8 cellular contexts compared by ENCODE assay signal in the genomic region with DNA sequence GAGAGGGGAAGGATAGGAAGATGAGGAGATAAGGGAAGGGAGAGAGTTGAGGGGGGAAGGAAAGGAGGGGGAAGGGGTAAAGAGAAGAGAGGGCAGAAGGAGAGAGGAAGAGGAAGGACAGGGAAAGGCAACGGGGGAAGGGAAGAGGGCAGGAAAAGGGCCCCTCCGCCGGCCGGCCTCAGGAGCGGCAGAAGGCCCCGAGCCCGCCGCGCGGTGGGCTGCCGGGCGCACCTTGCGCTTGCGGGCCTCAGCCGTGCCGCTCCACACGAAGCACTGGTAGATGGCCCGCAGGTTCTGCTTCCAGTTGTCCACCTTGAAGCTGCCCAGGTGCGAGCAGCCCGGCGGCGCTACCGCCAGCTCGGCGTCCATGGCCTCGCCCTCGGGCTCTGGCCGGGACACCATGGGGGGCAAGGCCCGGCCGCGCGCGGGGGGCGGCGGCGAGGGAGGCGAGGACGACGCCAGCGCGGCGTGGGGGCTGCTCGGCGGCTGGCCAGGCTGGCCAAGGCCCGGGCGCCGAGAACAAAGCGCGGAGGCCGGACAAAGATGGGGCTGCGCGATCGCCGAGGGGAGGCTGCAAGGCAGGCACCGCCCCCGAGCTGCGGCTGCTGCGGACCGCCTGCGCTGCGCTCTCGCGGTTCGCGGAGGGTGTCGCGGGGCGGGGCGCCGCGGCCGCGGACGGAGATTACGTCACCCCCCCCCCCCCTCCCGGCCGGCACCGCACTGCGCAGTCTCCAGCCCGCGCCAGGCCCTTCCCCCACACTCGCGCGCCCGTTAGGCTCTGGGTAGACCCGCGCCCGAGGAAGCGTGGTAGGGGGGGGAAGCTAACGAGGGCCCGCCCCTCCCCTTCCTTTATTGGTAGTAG. TPM values are rescaled to one million over a fixed set of nuclear protein-coding genes. Genes with fewer than 3 reads are reported as not detected.
A peak's percentile ranks its signal among the peaks of the same experiment; 100 is the strongest.
DNase-seq lines count a peak whose midpoint lies in the region; ATAC-seq, FAIRE-seq and TF ChIP-seq lines count a peak whose summit lies in the region.

A gene (minus strand): TSS at position 578 of the 862 bp plus-strand sequence. CDS start 176 bp downstream, at position 402.

- H2BK15ac ChIP-seq in neuronal stem cell (ENCODE audit: low read length), result peak within 1 kb of the TSS; percentile 98

- peak within 1 kb of the TSS; percentile 100 for H3K9ac ChIP-seq in neuronal stem cell (ENCODE audit: low read depth, low read length, poor library complexity)

- H2BK5ac ChIP-seq in neuronal stem cell (ENCODE audit: low read length), result peak within 1 kb of the TSS; percentile 99

- no peak for FAIRE-seq in A549 (lab: Jason Lieb, UNC)

- peak within 1 kb of the TSS; percentile 100 for H3K18ac ChIP-seq in neuronal stem cell (ENCODE audit: low read length)

- in situ Hi-C loops in GM13977 (cut with MboI; ENCODE audit: low pct_unique_long_range_greater_than_20kb, low sequenced_read_pairs, unreplicated experiment), result no loop called here

- H3K4me2 ChIP-seq in A549 (peak within 1 kb of the TSS; percentile 82), neuronal stem cell (ENCODE audit: insufficient read depth, low read length, poor library complexity, severe bottlenecking) (peak within 1 kb of the TSS; percentile 89)

- TF ChIP-seq RAD21 in A549 (conservative IDR thresholded peaks at IDR 0.05 in 1 of 2, IDR thresholded peaks at IDR 0.05 in 1 of 2), result no peak

- no peak for TF ChIP-seq CTCF in A549 (IDR thresholded peaks at IDR 0.05)
- TF ChIP-seq CTCF in GM13977 (IDR thresholded peaks at IDR 0.05; ENCODE audit: extremely low read depth, insufficient read depth, missing control alignments), result no peak
- no peak for TF ChIP-seq CTCF in foreskin keratinocyte (conservative IDR thresholded peaks at IDR 0.05)

- peaks cover 33% of the 10 kb centered on the region for H3K4me1 ChIP-seq in A549
- H3K4me1 ChIP-seq in foreskin keratinocyte, result peaks cover 22% of the 10 kb centered on the region
- peaks cover 6 to 10% of the 10 kb centered on the region in 2 donors for H3K4me1 ChIP-seq in neuronal stem cell (ENCODE audit: control insufficient read depth in 2 of 2, insufficient read depth in 1 of 2, low read depth in 1 of 2, low read length in 2 of 2)
- H3K4me1 ChIP-seq in aorta (ENCODE audit: control insufficient read depth in 1 of 2, insufficient read depth in 2 of 2, low read length in 2 of 2), result peaks cover 0 to 2% of the 10 kb centered on the region in 2 donors

- peak within 1 kb of the TSS; percentile 100 for H2BK120ac ChIP-seq in neuronal stem cell (ENCODE audit: low read depth, low read length)

- CTCF ChIA-PET in A549 (lab: Yijun Ruan, JAX), result interaction anchor here (0.6 to 3.1 kb wide), 33 partner anchors 8 to 1050 kb away, joined by 3 to 60 read pairs (median 5); no protein-coding TSS in a partner anchor

- no peaks in the 10 kb centered on the region for H3K27me3 ChIP-seq in foreskin keratinocyte
- H3K27me3 ChIP-seq in neuronal stem cell (ENCODE audit: control insufficient read depth in 3 of 3, insufficient read depth in 3 of 3, low read depth in 1 of 3, low read length in 3 of 3), result no peaks in the 10 kb centered on the region
- no peaks in the 10 kb centered on the region for H3K27me3 ChIP-seq in aorta (ENCODE audit: control insufficient read depth in 1 of 2, insufficient read depth in 2 of 2, low read length in 1 of 2)

- peak within 1 kb of the TSS; percentile 98 for H3K14ac ChIP-seq in neuronal stem cell (ENCODE audit: low read length)

- intact Hi-C loops in aorta (cut with DNase I), result loop anchor here in 1 of 2 donors (2.0 to 10.0 kb wide), 2 partner anchors 212 to 244 kb away; a partner anchor contains a TSS

- H3K23ac ChIP-seq in neuronal stem cell (ENCODE audit: low read depth, low read length, poor library complexity), result peak within 1 kb of the TSS; percentile 100

- peak within 1 kb of the TSS; percentile 100 for H2BK12ac ChIP-seq in neuronal stem cell (ENCODE audit: low read length)

- peak within 1 kb of the TSS; percentile 100 for H3K4me3 ChIP-seq in A549
- peak within 1 kb of the TSS; percentile 99 to 100 for H3K4me3 ChIP-seq in neuronal stem cell (ENCODE audit: low read length in 2 of 2)
- H3K4me3 ChIP-seq in aorta (ENCODE audit: low read length in 2 of 2), result peak within 1 kb of the TSS; percentile 90 to 100

- H2AK5ac ChIP-seq in neuronal stem cell (ENCODE audit: low read depth, low read length), result peak within 1 kb of the TSS; percentile 100

- peak within 1 kb of the TSS; percentile 92 for H4K8ac ChIP-seq in neuronal stem cell (ENCODE audit: low read depth, low read length)

- peak within 1 kb of the TSS; percentile 100 for H3K4ac ChIP-seq in neuronal stem cell (ENCODE audit: low read length)

- H3K36me3 ChIP-seq in neuronal stem cell (replicated peaks in 1 of 2; ENCODE audit: control insufficient read depth in 2 of 2, insufficient read depth in 2 of 2, low read length in 2 of 2) (peaks cover 6 to 28% of the 10 kb centered on the region in 2 donors), aorta (ENCODE audit: control insufficient read depth in 1 of 2, insufficient read depth in 2 of 2, low read length in 1 of 2) (no peaks in the 10 kb centered on the region)

- WGBS in A549 (ENCODE audit: missing lambda C conversion rate), result under 1% methylated on average over 35 of the region's 91 CpGs
- no CpG with 5 or more reads among the region's 91 CpGs for WGBS in neuronal stem cell (ENCODE audit: extremely low coverage in 2 of 2, insufficient read length in 2 of 2, insufficient replicate concordance in 1 of 2), 2 donors
- 0 to 1% methylated on average over 44 to 91 of the region's 91 CpGs for WGBS in aorta, 2 donors

- no peak for TF ChIP-seq EP300 in A549 (IDR thresholded peaks at IDR 0.05)

- peak in 1 of 2 experiments; percentile 76 for DNase-seq in A549 (ENCODE audit: low read depth in 1 of 2, low spot score in 1 of 2)
- DNase-seq in GM13977 (ENCODE audit: low spot score), result peak; percentile 91
- peak; percentile 96 for DNase-seq in NCI-H2227 (lab: John Stamatoyannopoulos, UW; ENCODE audit: unreplicated experiment)
- DNase-seq in activated T-cell treated with anti-CD3 and anti-CD28 coated beads, Interleukin-2, amount 50 U/mL, for 1 hour, result peak; percentile 94
- no peak for DNase-seq in foreskin keratinocyte
- DNase-seq in neuronal stem cell (ENCODE audit: low spot score), result peak; percentile 96
- DNase-seq in aorta, result no peak

- TF ChIP-seq POLR2A in A549 (IDR thresholded peaks at IDR 0.05; ENCODE audit: low read length), result peak; percentile 79

- POLR2A ChIA-PET in A549 (lab: Yijun Ruan, JAX), result interaction anchor here (0.5 to 2.7 kb wide), 36 partner anchors 9 to 836 kb away, joined by 3 to 36 read pairs (median 5); a partner anchor contains a TSS

- no peaks in the 10 kb centered on the region for H3K9me3 ChIP-seq in A549
- H3K9me3 ChIP-seq in neuronal stem cell (replicated peaks in 1 of 2; ENCODE audit: control insufficient read depth in 2 of 2, insufficient read depth in 1 of 2, low read depth in 1 of 2, low read length in 2 of 2), result peaks cover 0 to 11% of the 10 kb centered on the region in 2 donors
- H3K9me3 ChIP-seq in aorta (ENCODE audit: control insufficient read depth, low read length), result no peaks in the 10 kb centered on the region

- H2AFZ ChIP-seq in neuronal stem cell (ENCODE audit: low read length), result peak within 1 kb of the TSS; percentile 91

- peak within 1 kb of the TSS; percentile 99 to 100 for H3K27ac ChIP-seq in A549
- peak within 1 kb of the TSS; percentile 100 for H3K27ac ChIP-seq in foreskin keratinocyte
- peak within 1 kb of the TSS; percentile 100 for H3K27ac ChIP-seq in neuronal stem cell (replicated peaks; ENCODE audit: low read length)
- H3K27ac ChIP-seq in aorta (ENCODE audit: low read depth in 1 of 2, low read length in 2 of 2), result peak within 1 kb of the TSS; percentile 88 to 97

- ATAC-seq in A549 (peak; percentile 69 to 79), HG02678 (IDR thresholded peaks at IDR 0.05; ENCODE audit: unreplicated experiment) (peak; percentile 67), foreskin keratinocyte (peak; percentile 68), aorta (ENCODE audit: low FRiP score) (peak; percentile 84)

- peaks cover 2% of the 10 kb centered on the region for H3K79me1 ChIP-seq in neuronal stem cell (ENCODE audit: low read depth, low read length)

- H4K91ac ChIP-seq in neuronal stem cell (ENCODE audit: low read depth, low read length, poor library complexity), result peak within 1 kb of the TSS; percentile 100

TF ChIP-seq in A549, 52 proteins besides CTCF, POLR2A, EP300 and RAD21 (continues in another document):
- TF ChIP-seq HEYL (CRISPR knock-in tag; IDR thresholded peaks at IDR 0.05), result no peak
- no peak for TF ChIP-seq FOSB (CRISPR knock-in tag; IDR thresholded peaks at IDR 0.05)
- TF ChIP-seq ZFP36 (IDR thresholded peaks at IDR 0.05; ENCODE audit: borderline replicate concordance, partially characterized antibody), result no peak
- TF ChIP-seq CBX2 (IDR thresholded peaks at IDR 0.05; ENCODE audit: borderline replicate concordance, low read depth), result no peak
- no peak for TF ChIP-seq POLR2AphosphoS2 (conservative IDR thresholded peaks at IDR 0.05; ENCODE audit: low read length)
- no peak for TF ChIP-seq RFX5 (IDR thresholded peaks at IDR 0.05)
- TF ChIP-seq, protein P1, sequence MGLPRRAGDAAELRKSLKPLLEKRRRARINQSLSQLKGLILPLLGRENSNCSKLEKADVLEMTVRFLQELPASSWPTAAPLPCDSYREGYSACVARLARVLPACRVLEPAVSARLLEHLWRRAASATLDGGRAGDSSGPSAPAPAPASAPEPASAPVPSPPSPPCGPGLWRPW (IDR thresholded peaks at IDR 0.05), result no peak
- no peak for TF ChIP-seq NPAS2 (CRISPR knock-in tag; IDR thresholded peaks at IDR 0.05; ENCODE audit: borderline replicate concordance)
- 0 out of 2 replicates have a peak, but pooled peaks have one; percentile 7 for TF ChIP-seq SREBF2 (IDR thresholded peaks at IDR 0.05)
- TF ChIP-seq, protein P2, sequence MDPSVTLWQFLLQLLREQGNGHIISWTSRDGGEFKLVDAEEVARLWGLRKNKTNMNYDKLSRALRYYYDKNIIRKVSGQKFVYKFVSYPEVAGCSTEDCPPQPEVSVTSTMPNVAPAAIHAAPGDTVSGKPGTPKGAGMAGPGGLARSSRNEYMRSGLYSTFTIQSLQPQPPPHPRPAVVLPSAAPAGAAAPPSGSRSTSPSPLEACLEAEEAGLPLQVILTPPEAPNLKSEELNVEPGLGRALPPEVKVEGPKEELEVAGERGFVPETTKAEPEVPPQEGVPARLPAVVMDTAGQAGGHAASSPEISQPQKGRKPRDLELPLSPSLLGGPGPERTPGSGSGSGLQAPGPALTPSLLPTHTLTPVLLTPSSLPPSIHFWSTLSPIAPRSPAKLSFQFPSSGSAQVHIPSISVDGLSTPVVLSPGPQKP (IDR thresholded peaks at IDR 0.05; ENCODE audit: low read depth, low read length), result no peak

RNA-seq across cellular contexts. Expression of the gene that starts here (rescaled TPM):
- 293 and 300 TPM in 2 replicates for polyA plus RNA-seq in A549 (2011; rRNA removed)
- polyA plus RNA-seq in A549 (2012; cell fraction: cytosol; rRNA removed), result 152 and 192 TPM in 2 replicates
- polyA plus RNA-seq in A549 (2012; cell fraction: nucleus; rRNA removed), result 274 and 304 TPM in 2 replicates
- 130 to 141 TPM (median 134 TPM) in 3 replicates for polyA plus RNA-seq in A549 (2017; fragmentation: RNase III; extraction: RNeasy Plus Mini Kit Qiagen cat#74134 plus additional on column Dnase treatment)
- polyA minus RNA-seq in A549 (2011; rRNA and poly(A)+ RNA removed), result 312 and 352 TPM in 2 replicates
- 141 and 150 TPM in 2 replicates for total RNA-seq in foreskin keratinocyte
- 47.7 and 48.8 TPM in 2 replicates for polyA plus RNA-seq in foreskin keratinocyte
- polyA plus RNA-seq in neuronal stem cell (2013, experiment 1 of 2), result 144 TPM
- 140 TPM for polyA plus RNA-seq in neuronal stem cell (2013, experiment 2 of 2)
- 100 to 1,000 TPM; 131 to 168 TPM for total RNA-seq in aorta
- 10 to 100 TPM; 21.5 to 41.5 TPM for polyA plus RNA-seq in aorta

Comparison
In these comparisons a context has a peak if more than half of its experiments do, and no peak if none do; other contexts are left out.
1. DNase-seq: peak in GM13977 (single experiment), NCI-H2227 (single experiment), activated T-cell treated with anti-CD3 and anti-CD28 coated beads, Interleukin-2, amount 50 U/mL, for 1 hour (single experiment) and neuronal stem cell (single experiment); none in foreskin keratinocyte (0 of 2) and aorta (0 of 2).
2. Peak in every context shown above with its lines, with median percentiles within 50 percentile points of each other: ATAC-seq, H3K27ac ChIP-seq and H3K4me3 ChIP-seq.